Comparison of ENCODE assay signal across 10 cellular contexts in the genomic region with DNA sequence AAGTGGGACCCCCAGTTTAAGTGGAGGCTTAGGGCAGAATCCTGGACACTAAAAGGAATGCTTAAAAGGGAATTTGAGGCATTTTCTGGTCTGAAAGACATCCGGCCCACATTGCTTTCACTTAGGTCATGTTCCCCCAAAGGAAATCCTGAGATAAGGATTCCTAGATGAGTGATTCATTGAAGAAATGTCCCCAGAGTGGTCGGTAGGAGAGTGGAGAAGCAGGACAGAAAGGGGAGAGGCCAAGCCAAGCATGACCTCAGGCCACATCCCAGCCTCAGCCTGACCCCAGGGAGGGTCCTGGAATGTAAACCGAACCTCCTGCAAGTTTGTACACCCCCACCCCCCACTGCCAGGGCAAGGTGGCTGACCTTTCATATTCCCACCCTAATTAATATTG. TPM values are rescaled to one million over a fixed set of nuclear protein-coding genes. Genes with fewer than 3 reads are reported as not detected.
DNase-seq lines count a peak whose midpoint lies in the region; ATAC-seq and TF ChIP-seq lines count a peak whose summit lies in the region.
"Had no signal": no experiment of that assay in that cellular context is flagged by ENCODE, and none has a peak within 500 bp of the region (broad histone marks: within the 10 kb centered on the region; RNA-seq: fewer than 3 reads in every experiment).

No MANE protein-coding gene starts in this region.

- intact Hi-C loops in A673 (cut with micrococcal nuclease; ENCODE audit: unreplicated experiment) = no loop called here

- H3K4me3 ChIP-seq in choroid plexus epithelial cell (ENCODE audit: low read depth, low read length) (no peak overlapping the region), lung (no peak overlapping the region), A673 (ENCODE audit: low read depth, low read length, poor library complexity, severe bottlenecking) (no peak overlapping the region), BE2C (ENCODE audit: low read depth, low read length) (no peak overlapping the region)

- 30% methylated on average over 3 of the region's 3 CpGs for WGBS in lung, 2 donors

- H3K27me3 ChIP-seq in lung (ENCODE audit: control insufficient read depth, insufficient read depth) (no peaks in the 10 kb centered on the region), A673 (replicated peaks; ENCODE audit: insufficient read depth, low read depth, low read length, poor library complexity) (no peaks in the 10 kb centered on the region), BE2C (no peaks in the 10 kb centered on the region)

- peaks cover 10 to 23% of the 10 kb centered on the region in 2 donors for H3K4me1 ChIP-seq in lung (ENCODE audit: control insufficient read depth in 2 of 2, insufficient read depth in 2 of 2, low read length in 2 of 2)
- H3K4me1 ChIP-seq in A673 (ENCODE audit: insufficient read depth, low read length, poor library complexity, severe bottlenecking) = no peaks in the 10 kb centered on the region
- H3K4me1 ChIP-seq in BE2C = no peaks in the 10 kb centered on the region

- H3K36me3 ChIP-seq in lung (ENCODE audit: control insufficient read depth in 2 of 2, insufficient read depth in 2 of 2, low read length in 2 of 2) = no peaks in the 10 kb centered on the region
- no peaks in the 10 kb centered on the region for H3K36me3 ChIP-seq in A673 (ENCODE audit: insufficient read depth, low read length, poor library complexity, severe bottlenecking)
- no peaks in the 10 kb centered on the region for H3K36me3 ChIP-seq in BE2C

- CTCF ChIA-PET in A673 (lab: Charles Lee) = no interaction called here

- no peaks in the 10 kb centered on the region for H3K9me3 ChIP-seq in lung (ENCODE audit: control insufficient read depth in 2 of 2, insufficient read depth in 1 of 2, low read length in 1 of 2)
- no peaks in the 10 kb centered on the region for H3K9me3 ChIP-seq in A673 (ENCODE audit: low read depth, low read length, poor library complexity, severe bottlenecking)
- H3K9me3 ChIP-seq in BE2C = no peaks in the 10 kb centered on the region

- peak overlapping the region in 1 of 2 donors; percentile 50 for H3K27ac ChIP-seq in lung (ENCODE audit: low read depth in 1 of 2, low read length in 1 of 2)
- H3K27ac ChIP-seq in A673 (ENCODE audit: low read depth, low read length, poor library complexity, severe bottlenecking) = no peak overlapping the region

- TF ChIP-seq CTCF in choroid plexus epithelial cell (conservative IDR thresholded peaks at IDR 0.05; ENCODE audit: low read depth, low read length) (no peak), lung (IDR thresholded peaks at IDR 0.05; ENCODE audit: control extremely low read depth, extremely low read depth) (no peak), A673 (conservative IDR thresholded peaks at IDR 0.05; ENCODE audit: low read depth, low read length) (no peak), BE2C (IDR thresholded peaks at IDR 0.05; ENCODE audit: low read depth, low read length) (no peak)

- POLR2A ChIA-PET in A673 (lab: Charles Lee; ENCODE audit: low non-redundant PET) = no interaction called here

- ATAC-seq in lung (ENCODE audit: insufficient read depth, low FRiP score) = no peak

- DNase-seq in COLO829 (ENCODE audit: low spot score) (peak; percentile 60), LoVo (ENCODE audit: low spot score) (peak; percentile 37), choroid plexus epithelial cell (ENCODE audit: low read depth) (peak; percentile 83), lung (ENCODE audit: low spot score) (peak; percentile 14), A673 (ENCODE audit: low spot score) (no peak), CD1c-positive myeloid dendritic cell (ENCODE audit: extremely low spot score) (no peak), DMS 273 (lab: John Stamatoyannopoulos, UW; ENCODE audit: unreplicated experiment) (no peak), BE2C (no peak)
- DNase-seq: SIG-M5; stimulated activated CD4-positive, alpha-beta T cell treated with anti-CD3 and anti-CD28 coated beads, Interleukin-15, amount 100 ng/mL, for 24 hours had no signal

- BruUV-seq in A673 (replicated peaks; lab: Mats Ljungman, UMichigan) = no TSS peak

RNA-seq across cellular contexts. Expression of gene HIVEP3, which starts 16.6 kb away (rescaled TPM):
- total RNA-seq in lung = 10 to 100 TPM in 1 of 2 donors, 1 to 10 TPM in 1; 8.9 to 14.7 TPM
- 1 to 10 TPM; 7.0 to 8.7 TPM for polyA plus RNA-seq in lung
- 3.1 and 3.6 TPM in 2 replicates for total RNA-seq in A673 (2021)
- 3.3 TPM for polyA plus RNA-seq in BE2C (2012; ENCODE audit: insufficient read depth, insufficient read length, low read depth)

Comparison
In these comparisons a context has a peak if more than half of its experiments do, and no peak if none do; other contexts are left out.
1. DNase-seq: peak in COLO829 (single experiment), LoVo (single experiment), choroid plexus epithelial cell (single experiment) and lung (single experiment); none in A673 (single experiment), CD1c-positive myeloid dendritic cell (single experiment), DMS 273 (single experiment) and BE2C (single experiment).